In genomic region chr2:227503433-227504406, GRCh38 we compare ENCODE assay signal across 1 cellular context.
TF ChIP-seq lines count a peak whose summit lies in the region.

No MANE protein-coding gene starts in this region.

TF ChIP-seq in K562, 482 proteins besides CTCF, POLR2A, EP300 and RAD21 (continued from another document):
- TF ChIP-seq TFAP4 (CRISPR knock-in tag; IDR thresholded peaks at IDR 0.05; ENCODE audit: borderline replicate concordance) (0 out of 2 replicates have a peak, but pooled peaks have one; percentile 31), CBFA2T3 (IDR thresholded peaks at IDR 0.05) (peak; percentile 63), NR2C1 (IDR thresholded peaks at IDR 0.05) (0 out of 2 replicates have a peak, but pooled peaks have one; percentile 9), NR2C1 (tag; IDR thresholded peaks at IDR 0.05) (no peak), SIRT6 (IDR thresholded peaks at IDR 0.05; ENCODE audit: low read depth, low read length) (no peak), EGR1 (conservative IDR thresholded peaks at IDR 0.05) (peak; percentile 25; the same call in 1 of the 2 replicates), ZNF384 (IDR thresholded peaks at IDR 0.05; ENCODE audit: low read depth, low read length) (peak; percentile 86), ZNF318 (IDR thresholded peaks at IDR 0.05; ENCODE audit: borderline replicate concordance in 1 of 2, low read depth in 1 of 2) (no peak), STAT6 (CRISPR knock-in tag; IDR thresholded peaks at IDR 0.05) (no peak), CHCHD3 (CRISPR knock-in tag; IDR thresholded peaks at IDR 0.05) (no peak), DACH1 (IDR thresholded peaks at IDR 0.05; ENCODE audit: partially characterized antibody) (peak; percentile 82), COPS2 (conservative IDR thresholded peaks at IDR 0.05) (no peak), NFIC (IDR thresholded peaks at IDR 0.05) (peak; percentile 49), ZNF263 (CRISPR knock-in tag; IDR thresholded peaks at IDR 0.05; ENCODE audit: borderline replicate concordance) (peak; percentile 89), ZNF274 (IDR thresholded peaks at IDR 0.05; ENCODE audit: borderline replicate concordance, low read depth, low read length) (no peak), GABPA (tag; conservative IDR thresholded peaks at IDR 0.05; ENCODE audit: low read depth) (peak; percentile 31; the same call in 1 of the 2 replicates), SMARCA4 (IDR thresholded peaks at IDR 0.05) (peak; percentile 48), SAFB (IDR thresholded peaks at IDR 0.05; ENCODE audit: borderline replicate concordance, low read depth, low read length) (no peak), NCOA6 (IDR thresholded peaks at IDR 0.05) (no peak), ZHX1 (conservative IDR thresholded peaks at IDR 0.05; ENCODE audit: low read length) (no peak), ETV6 (IDR thresholded peaks at IDR 0.05; ENCODE audit: borderline replicate concordance in 1 of 2, low read depth in 2 of 2, low read length in 1 of 2) (0 out of 4 replicates have a peak, but pooled peaks of 1 of the 2 experiments have one; percentile 21), ETV6 (CRISPR knock-in tag; IDR thresholded peaks at IDR 0.05; ENCODE audit: borderline replicate concordance) (no peak), C11orf30 (IDR thresholded peaks at IDR 0.05; ENCODE audit: low read depth) (peak; percentile 58), ZNF695 (CRISPR knock-in tag; IDR thresholded peaks at IDR 0.05) (no peak), GATAD2B (IDR thresholded peaks at IDR 0.05; ENCODE audit: borderline replicate concordance) (0 out of 2 replicates have a peak, but pooled peaks have one; percentile 25), ZNF3 (CRISPR knock-in tag; IDR thresholded peaks at IDR 0.05) (no peak), MAFK (IDR thresholded peaks at IDR 0.05; ENCODE audit: low read length) (peak; percentile 22; the same call in 1 of the 2 replicates), HMBOX1 (IDR thresholded peaks at IDR 0.05) (0 out of 2 replicates have a peak, but pooled peaks have one; percentile 22), ARID1B (IDR thresholded peaks at IDR 0.05) (peak; percentile 69), MCM2 (IDR thresholded peaks at IDR 0.05; ENCODE audit: low read depth) (no peak), RFX1 (IDR thresholded peaks at IDR 0.05) (peak; percentile 17; the same call in 1 of the 2 replicates), BRF1 (IDR thresholded peaks at IDR 0.05; ENCODE audit: borderline replicate concordance, extremely low read depth, insufficient read length) (no peak), XRCC4 (IDR thresholded peaks at IDR 0.05; ENCODE audit: extremely low read depth, insufficient read depth, insufficient read length) (no peak), ZNF316 (IDR thresholded peaks at IDR 0.05) (peak; percentile 56), GATAD2A (IDR thresholded peaks at IDR 0.05) (0 out of 2 replicates have a peak, but pooled peaks have one; percentile 27), CREB1 (IDR thresholded peaks at IDR 0.05) (no peak), CREB1 (CRISPR knock-in tag; IDR thresholded peaks at IDR 0.05) (no peak), ASH1L (IDR thresholded peaks at IDR 0.05; ENCODE audit: borderline replicate concordance, low read depth, partially characterized antibody) (peak; percentile 10), POLR2B (IDR thresholded peaks at IDR 0.05; ENCODE audit: low read depth, partially characterized antibody) (peak; percentile 44), PBX2 (CRISPR knock-in tag; IDR thresholded peaks at IDR 0.05; ENCODE audit: low read depth) (no peak), PBX2 (tag; conservative IDR thresholded peaks at IDR 0.05; ENCODE audit: low read depth) (no peak), ZFX (CRISPR knock-in tag; IDR thresholded peaks at IDR 0.05) (peak; percentile 21; the same call in 1 of the 2 replicates), ATF3 (IDR thresholded peaks at IDR 0.05) (peak; percentile 67), ATF3 (CRISPR knock-in tag; conservative IDR thresholded peaks at IDR 0.05) (no peak), ZNF354B (CRISPR knock-in tag; IDR thresholded peaks at IDR 0.05) (no peak), NCOR1 (IDR thresholded peaks at IDR 0.05) (peak; percentile 22; the same call in 1 of the 2 replicates), ZKSCAN8 (CRISPR knock-in tag; IDR thresholded peaks at IDR 0.05) (peak; percentile 49; the same call in 1 of the 2 replicates), JUND (IDR thresholded peaks at IDR 0.05; ENCODE audit: borderline replicate concordance, low read depth, low read length) (peak; percentile 76), JUND (tag; IDR thresholded peaks at IDR 0.05; ENCODE audit: borderline replicate concordance, low read depth, low read length) (peak; percentile 78; the same call in 2 of the 3 replicates), ARNT (IDR thresholded peaks at IDR 0.05) (0 out of 4 replicates have a peak, but pooled peaks of 1 of the 2 experiments have one; percentile 39)
